ENCODE assay signal across 25 cellular contexts in genomic region chr17:38659415-38659814, GRCh38. TPM values are rescaled to one million over a fixed set of nuclear protein-coding genes. Genes with fewer than 3 reads are reported as not detected.
A peak's percentile ranks its signal among the peaks of the same experiment; 100 is the strongest.
DNase-seq lines count a peak whose midpoint lies in the region; ATAC-seq, FAIRE-seq and TF ChIP-seq lines count a peak whose summit lies in the region.
"Had no signal": no experiment of that assay in that cellular context is flagged by ENCODE, and none has a peak within 500 bp of the region (broad histone marks: within the 10 kb centered on the region; RNA-seq: fewer than 3 reads in every experiment).

No MANE protein-coding gene starts in this region.

- no peak for TF ChIP-seq RAD21 in HepG2 (CRISPR knock-in tag; IDR thresholded peaks at IDR 0.05)

- peak; percentile 63 for DNase-seq in HepG2 (ENCODE audit: low spot score)
- DNase-seq in substantia nigra (lab: John Stamatoyannopoulos, UW): no peak
- peak; percentile 2 to 6 for DNase-seq in aorta
- no peak for DNase-seq in A172 (ENCODE audit: low spot score)
- no peak for DNase-seq in Right ventricle myocardium inferior (ENCODE audit: missing footprints)
- no peak for DNase-seq in CD4-positive, alpha-beta memory T cell
- DNase-seq: 8988T; AML-193; CD4-positive, alpha-beta T cell; CD8-positive, alpha-beta memory T cell; COR-L47; DMS 273 treated with DMSO at 0.1 percent for 48 hours; DMS153; DMS53; EL had no signal

- TF ChIP-seq CTCF in HepG2 (CRISPR knock-in tag; IDR thresholded peaks at IDR 0.05): no peak

- CTCF ChIA-PET in HepG2 (lab: Yijun Ruan, JAX; ENCODE audit: low intra/inter-chr PET ratio, low total read pairs): interaction anchor here (2.8 kb wide), 1 partner anchor 53 kb away, joined by 9 read pairs; the partner anchor contains the start of gene SRCIN1
- CTCF ChIA-PET in CD4-positive, alpha-beta memory T cell (lab: Charles Lee; ENCODE audit: partially characterized antibody): interaction anchor here (1.9 kb wide), 1 partner anchor 101 kb away, joined by 5 read pairs; no protein-coding TSS in a partner anchor

- H3K27ac ChIP-seq in cingulate gyrus (ENCODE audit: low read depth, low read length) (peak overlapping the region; percentile 44), HepG2 (ENCODE audit: extremely low read length, insufficient read depth, low read length) (peak overlapping the region; percentile 98), substantia nigra (ENCODE audit: low read depth, low read length, poor library complexity, severe bottlenecking) (peak overlapping the region; percentile 95), aorta (ENCODE audit: low read depth in 1 of 2, low read length in 2 of 2) (no peak overlapping the region)
- no peak overlapping the region for H3K27ac ChIP-seq in CD4-positive, alpha-beta memory T cell (ENCODE audit: low read depth, low read length)
- H3K27ac ChIP-seq: A549; BLaER1 treated with 17β-estradiol and CSF1 and Interleukin-3, amounts not matched to agents 10 nM and 100 nM; C4-2B had no signal

- no peaks in the 10 kb centered on the region for H3K79me2 ChIP-seq in HepG2 (ENCODE audit: insufficient read depth, low read length)

- H3K9me3 ChIP-seq in HepG2 (ENCODE audit: low read length): no peaks in the 10 kb centered on the region
- no peaks in the 10 kb centered on the region for H3K9me3 ChIP-seq in aorta (ENCODE audit: control insufficient read depth, low read length)
- H3K9me3 ChIP-seq in CD4-positive, alpha-beta memory T cell (ENCODE audit: control insufficient read depth in 1 of 2, low read length in 2 of 2): no peaks in the 10 kb centered on the region
- H3K9me3 ChIP-seq: A549; BLaER1 treated with 17β-estradiol and CSF1 and Interleukin-3, amounts not matched to agents 10 nM and 100 nM had no signal

- WGBS in HepG2 (ENCODE audit: low lambda C conversion rate): 76% methylated on average over 7 of the region's 7 CpGs
- 76 to 89% methylated on average over 7 of the region's 7 CpGs for WGBS in aorta, 2 donors

- H3K4me3 ChIP-seq in HepG2 (replicated peaks in 1 of 3; ENCODE audit: insufficient read depth in 1 of 3, low read depth in 2 of 3, low read length in 3 of 3) (no peak overlapping the region), aorta (ENCODE audit: low read length in 2 of 2) (no peak overlapping the region)
- H3K4me3 ChIP-seq in CD4-positive, alpha-beta memory T cell (ENCODE audit: low read length in 2 of 2): no peak overlapping the region
- H3K4me3 ChIP-seq: A549; BLaER1 treated with 17β-estradiol and CSF1 and Interleukin-3, amounts not matched to agents 10 nM and 100 nM; GM12878 had no signal

- H3K4me1 Mint-ChIP-seq in CD4-positive, alpha-beta memory T cell: peaks cover 0 to 5% (median 3%) of the 10 kb centered on the region in 4 donors

- no peak overlapping the region for H3K27ac Mint-ChIP-seq in CD4-positive, alpha-beta memory T cell
- H3K27ac Mint-ChIP-seq: B cell; CD4-positive, alpha-beta T cell; CD8-positive, alpha-beta memory T cell had no signal

- peak overlapping the region; percentile 39 for H3K4me2 ChIP-seq in HepG2 (ENCODE audit: low read depth, low read length)
- H3K4me2 ChIP-seq: A549 had no signal

- TF ChIP-seq EP300 in HepG2 (IDR thresholded peaks at IDR 0.05; ENCODE audit: low read depth in 2 of 2, low read length in 2 of 2) (peak in 1 of 2 experiments; percentile 29; a peak in 1 of 4 replicates), HepG2 (CRISPR knock-in tag; IDR thresholded peaks at IDR 0.05; ENCODE audit: borderline replicate concordance) (peak; percentile 42; the same call in 1 of the 2 replicates)

- no peak overlapping the region for H3K4me3 Mint-ChIP-seq in CD4-positive, alpha-beta memory T cell
- H3K4me3 Mint-ChIP-seq: B cell; CD4-positive, alpha-beta T cell; CD8-positive, alpha-beta memory T cell had no signal

- FAIRE-seq in HepG2 (lab: Jason Lieb, UNC): no peak
- FAIRE-seq: A549, GM12878, GM12892, GM18507 had no signal

- no peaks in the 10 kb centered on the region for H3K36me3 Mint-ChIP-seq in CD4-positive, alpha-beta memory T cell
- H3K36me3 Mint-ChIP-seq: CD8-positive, alpha-beta memory T cell had no signal

- H2AFZ ChIP-seq in HepG2 (ENCODE audit: low read length): no peak overlapping the region

- no peaks in the 10 kb centered on the region for H3K9me3 Mint-ChIP-seq in CD4-positive, alpha-beta memory T cell
- H3K9me3 Mint-ChIP-seq: CD4-positive, alpha-beta T cell; CD8-positive, alpha-beta memory T cell had no signal

- H3K4me1 ChIP-seq in HepG2 (ENCODE audit: insufficient read depth, low read length) (peaks cover 88% of the 10 kb centered on the region), aorta (ENCODE audit: control insufficient read depth in 1 of 2, insufficient read depth in 2 of 2, low read length in 2 of 2) (no peaks in the 10 kb centered on the region)
- H3K4me1 ChIP-seq in CD4-positive, alpha-beta memory T cell (ENCODE audit: insufficient read depth, low read length): peaks cover 6% of the 10 kb centered on the region

- H3K27me3 ChIP-seq in HepG2 (ENCODE audit: control insufficient read depth in 1 of 2, insufficient read depth in 2 of 2, low read length in 2 of 2) (no peaks in the 10 kb centered on the region), aorta (ENCODE audit: control insufficient read depth in 1 of 2, insufficient read depth in 2 of 2, low read length in 1 of 2) (no peaks in the 10 kb centered on the region)
- peaks cover 7% of the 10 kb centered on the region for H3K27me3 ChIP-seq in CD4-positive, alpha-beta memory T cell (ENCODE audit: insufficient read depth, low read length)

- no peaks in the 10 kb centered on the region for H4K20me1 ChIP-seq in HepG2 (ENCODE audit: insufficient read depth, low read length)
- H4K20me1 ChIP-seq: BLaER1 treated with 17β-estradiol and CSF1 and Interleukin-3, amounts not matched to agents 10 nM and 100 nM had no signal

- no peaks in the 10 kb centered on the region for H3K36me3 ChIP-seq in HepG2 (replicated peaks in 1 of 2; ENCODE audit: control insufficient read depth in 1 of 2, insufficient read depth in 2 of 2, low read length in 2 of 2)
- H3K36me3 ChIP-seq in aorta (ENCODE audit: control insufficient read depth in 1 of 2, insufficient read depth in 2 of 2, low read length in 1 of 2): no peaks in the 10 kb centered on the region
- H3K36me3 ChIP-seq in CD4-positive, alpha-beta memory T cell (ENCODE audit: insufficient read depth, low read length): no peaks in the 10 kb centered on the region
- H3K36me3 ChIP-seq: BLaER1 treated with 17β-estradiol and CSF1 and Interleukin-3, amounts not matched to agents 10 nM and 100 nM had no signal

- intact Hi-C loops in HepG2 (cut with micrococcal nuclease; ENCODE audit: unreplicated experiment): no loop called here
- intact Hi-C loops in aorta (cut with DNase I): no loop called here
- intact Hi-C loops in Right ventricle myocardium inferior (cut with DNase I): no loop called here
- intact Hi-C loops in CD4-positive, alpha-beta memory T cell (cut with micrococcal nuclease): no loop called here

- TF ChIP-seq POLR2A in HepG2 (IDR thresholded peaks at IDR 0.05; ENCODE audit: insufficient read depth in 1 of 2, low read depth in 2 of 2, low read length in 2 of 2): no peak

- no TSS peak for BruUV-seq in HepG2 (replicated peaks; lab: Mats Ljungman, UMichigan)

- no peak for ATAC-seq in HepG2
- ATAC-seq in aorta (ENCODE audit: low FRiP score): no peak
- no peak for ATAC-seq in HG03045 (IDR thresholded peaks at IDR 0.05; ENCODE audit: unreplicated experiment)
- ATAC-seq in Right ventricle myocardium inferior: no peak
- ATAC-seq: A549, GM12878 had no signal

- H3K9ac ChIP-seq in HepG2 (ENCODE audit: insufficient read depth, low read depth, low read length): peak overlapping the region; percentile 87
- H3K9ac ChIP-seq: BLaER1 treated with 17β-estradiol and CSF1 and Interleukin-3, amounts not matched to agents 10 nM and 100 nM had no signal

- peaks cover 25 to 33% of the 10 kb centered on the region in 2 donors for H3K27me3 Mint-ChIP-seq in CD4-positive, alpha-beta memory T cell

- in situ Hi-C loops in HepG2 (cut with HindIII; ENCODE audit: extremely low pct_ligation_motif_present, low pct_unique_long_range_greater_than_20kb): loop anchor here (5.0 kb wide), 1 partner anchor 52 kb away; the partner anchor contains the start of gene SRCIN1

- POLR2A ChIA-PET in HepG2 (lab: Yijun Ruan, JAX): interaction anchor here (0.9 to 9.9 kb wide), 6 partner anchors 39 to 101 kb away, joined by 3 to 291 read pairs (median 10); partner anchors contain the start of gene SRCIN1
- POLR2A ChIA-PET in CD4-positive, alpha-beta memory T cell (lab: Charles Lee; ENCODE audit: partially characterized antibody): no interaction called here

RNA-seq across cellular contexts. Expression of gene EPOP, which starts 15.3 kb away (rescaled TPM):
- total RNA-seq in HepG2 (2016; rRNA removed; fragmentation: Illumina TruSeq; extraction: Trizol) (29.0 and 37.8 TPM in 2 replicates), aorta (1 to 10 TPM; 1.3 to 1.5 TPM), Right ventricle myocardium inferior (0.51 TPM)
- total RNA-seq in HepG2 (2016; cell fraction: cytosol; rRNA removed; fragmentation: Illumina TruSeq; extraction: Trizol; ENCODE audit: low read depth): 20.7 and 21.2 TPM in 2 replicates
- 22.9 and 36.8 TPM in 2 replicates for total RNA-seq in HepG2 (2016; cell fraction: insoluble cytoplasmic fraction; rRNA removed; fragmentation: Illumina TruSeq; extraction: Trizol)
- 65.8 and 69.1 TPM in 2 replicates for total RNA-seq in HepG2 (2016; cell fraction: membrane; rRNA removed; fragmentation: Illumina TruSeq; extraction: Trizol)
- 17.6 and 17.8 TPM in 2 replicates for total RNA-seq in HepG2 (2016; cell fraction: nucleus; rRNA removed; fragmentation: Illumina TruSeq; extraction: Trizol)
- polyA plus RNA-seq in HepG2 (2011; rRNA removed) (13.9 and 14.7 TPM in 2 replicates), aorta (under 1 TPM in 1 of 2 donors, not detected in 1; 0.64 TPM)
- polyA plus RNA-seq in HepG2 (2011; cell fraction: cytosol; rRNA removed): 14.1 and 17.0 TPM in 2 replicates
- polyA plus RNA-seq in HepG2 (2011; cell fraction: nucleus; rRNA removed): 10.9 and 12.1 TPM in 2 replicates
- polyA plus RNA-seq in HepG2 (2012): 17.9 and 19.9 TPM in 2 replicates
- polyA plus RNA-seq in HepG2 (2016; cell fraction: cytosol; fragmentation: Illumina TruSeq; extraction: Trizol; ENCODE audit: low read depth): 26.4 and 26.9 TPM in 2 replicates
- 46.7 and 55.1 TPM in 2 replicates for polyA plus RNA-seq in HepG2 (2016; cell fraction: insoluble cytoplasmic fraction; fragmentation: Illumina TruSeq; extraction: Trizol; ENCODE audit: low read depth)
- 71.4 and 76.4 TPM in 2 replicates for polyA plus RNA-seq in HepG2 (2016; cell fraction: membrane; fragmentation: Illumina TruSeq; extraction: Trizol; ENCODE audit: low read depth)
- 43.8 and 45.7 TPM in 2 replicates for polyA plus RNA-seq in HepG2 (2016; cell fraction: nucleus; fragmentation: Illumina TruSeq; extraction: Trizol; ENCODE audit: insufficient read depth, low read depth)
- polyA minus RNA-seq in HepG2 (2011; rRNA and poly(A)+ RNA removed; ENCODE audit: low replicate concordance): 4.2 and 17.4 TPM in 2 replicates
- polyA minus RNA-seq in HepG2 (2011; cell fraction: cytosol; rRNA and poly(A)+ RNA removed): 14.9 and 17.2 TPM in 2 replicates
- 5.9 and 6.3 TPM in 2 replicates for polyA minus RNA-seq in HepG2 (2011; cell fraction: nucleus; rRNA and poly(A)+ RNA removed)
- total RNA-seq in A172 (2014; rRNA removed; shearing (Covaris generic)): 3.0 and 3.7 TPM in 2 replicates
- under 1 TPM; 0.09 to 0.25 TPM for total RNA-seq in CD4-positive, alpha-beta memory T cell
- not detected for polyA plus RNA-seq in CD4-positive, alpha-beta memory T cell

RNA-seq across cellular contexts. Expression of gene MLLT6, which starts 45.7 kb away (rescaled TPM):
- total RNA-seq in HepG2 (2016; rRNA removed; fragmentation: Illumina TruSeq; extraction: Trizol): 27.6 and 50.7 TPM in 2 replicates
- total RNA-seq in HepG2 (2016; cell fraction: cytosol; rRNA removed; fragmentation: Illumina TruSeq; extraction: Trizol; ENCODE audit: low read depth): 41.1 and 41.6 TPM in 2 replicates
- total RNA-seq in HepG2 (2016; cell fraction: insoluble cytoplasmic fraction; rRNA removed; fragmentation: Illumina TruSeq; extraction: Trizol): 23.9 and 54.9 TPM in 2 replicates
- 44.6 and 48.3 TPM in 2 replicates for total RNA-seq in HepG2 (2016; cell fraction: membrane; rRNA removed; fragmentation: Illumina TruSeq; extraction: Trizol)
- 51.1 and 58.3 TPM in 2 replicates for total RNA-seq in HepG2 (2016; cell fraction: nucleus; rRNA removed; fragmentation: Illumina TruSeq; extraction: Trizol)
- polyA plus RNA-seq in HepG2 (2011; rRNA removed): 69.5 TPM in 2 replicates
- polyA plus RNA-seq in HepG2 (2011; cell fraction: cytosol; rRNA removed): 20.9 and 26.0 TPM in 2 replicates
- polyA plus RNA-seq in HepG2 (2011; cell fraction: nucleus; rRNA removed): 261 and 305 TPM in 2 replicates
- 56.0 and 70.4 TPM in 2 replicates for polyA plus RNA-seq in HepG2 (2012)
- 2.1 and 3.2 TPM in 2 replicates for polyA plus RNA-seq in HepG2 (2016; cell fraction: cytosol; fragmentation: Illumina TruSeq; extraction: Trizol; ENCODE audit: low read depth)
- polyA plus RNA-seq in HepG2 (2016; cell fraction: insoluble cytoplasmic fraction; fragmentation: Illumina TruSeq; extraction: Trizol; ENCODE audit: low read depth): 25.3 and 28.2 TPM in 2 replicates
- polyA plus RNA-seq in HepG2 (2016; cell fraction: membrane; fragmentation: Illumina TruSeq; extraction: Trizol; ENCODE audit: low read depth): 10.7 and 10.9 TPM in 2 replicates
- polyA plus RNA-seq in HepG2 (2016; cell fraction: nucleus; fragmentation: Illumina TruSeq; extraction: Trizol; ENCODE audit: insufficient read depth, low read depth): 142 and 147 TPM in 2 replicates
- 89.8 and 99.9 TPM in 2 replicates for polyA minus RNA-seq in HepG2 (2011; rRNA and poly(A)+ RNA removed; ENCODE audit: low replicate concordance)
- 29.2 and 32.2 TPM in 2 replicates for polyA minus RNA-seq in HepG2 (2011; cell fraction: cytosol; rRNA and poly(A)+ RNA removed)
- 156 and 194 TPM in 2 replicates for polyA minus RNA-seq in HepG2 (2011; cell fraction: nucleus; rRNA and poly(A)+ RNA removed)
- total RNA-seq in aorta: 100 to 1,000 TPM; 124 to 195 TPM
- polyA plus RNA-seq in aorta: 10 to 100 TPM; 28.7 to 70.1 TPM
- 17.4 and 21.4 TPM in 2 replicates for total RNA-seq in A172 (2014; rRNA removed; shearing (Covaris generic))
- 71.1 TPM for total RNA-seq in Right ventricle myocardium inferior
- total RNA-seq in CD4-positive, alpha-beta memory T cell: 100 to 1,000 TPM; 493 to 505 TPM
- 10 to 100 TPM in 1 of 2 donors, 1 to 10 TPM in 1; 3.0 to 14.1 TPM for polyA plus RNA-seq in CD4-positive, alpha-beta memory T cell

RNA-seq across cellular contexts. Expression of gene SRCIN1, which starts 53.7 kb away (rescaled TPM):
- 0.90 and 1.2 TPM in 2 replicates for total RNA-seq in HepG2 (2016; rRNA removed; fragmentation: Illumina TruSeq; extraction: Trizol)
- 0.26 and 0.30 TPM in 2 replicates for total RNA-seq in HepG2 (2016; cell fraction: cytosol; rRNA removed; fragmentation: Illumina TruSeq; extraction: Trizol; ENCODE audit: low read depth)
- 0.76 and 1.4 TPM in 2 replicates for total RNA-seq in HepG2 (2016; cell fraction: insoluble cytoplasmic fraction; rRNA removed; fragmentation: Illumina TruSeq; extraction: Trizol)
- total RNA-seq in HepG2 (2016; cell fraction: membrane; rRNA removed; fragmentation: Illumina TruSeq; extraction: Trizol): 0.43 and 1.00 TPM in 2 replicates
- 2.5 and 3.1 TPM in 2 replicates for total RNA-seq in HepG2 (2016; cell fraction: nucleus; rRNA removed; fragmentation: Illumina TruSeq; extraction: Trizol)
- polyA plus RNA-seq in HepG2 (2011; rRNA removed): 9.6 and 19.8 TPM in 2 replicates
- 2.9 and 4.8 TPM in 2 replicates for polyA plus RNA-seq in HepG2 (2011; cell fraction: cytosol; rRNA removed)
- 128 and 143 TPM in 2 replicates for polyA plus RNA-seq in HepG2 (2011; cell fraction: nucleus; rRNA removed)
- 9.9 and 11.0 TPM in 2 replicates for polyA plus RNA-seq in HepG2 (2012)
- polyA plus RNA-seq in HepG2 (2016; cell fraction: cytosol; fragmentation: Illumina TruSeq; extraction: Trizol; ENCODE audit: low read depth): 0.26 and 0.32 TPM in 2 replicates
- 1.0 and 2.4 TPM in 2 replicates for polyA plus RNA-seq in HepG2 (2016; cell fraction: insoluble cytoplasmic fraction; fragmentation: Illumina TruSeq; extraction: Trizol; ENCODE audit: low read depth)
- 0.64 and 0.68 TPM in 2 replicates for polyA plus RNA-seq in HepG2 (2016; cell fraction: membrane; fragmentation: Illumina TruSeq; extraction: Trizol; ENCODE audit: low read depth)
- polyA plus RNA-seq in HepG2 (2016; cell fraction: nucleus; fragmentation: Illumina TruSeq; extraction: Trizol; ENCODE audit: insufficient read depth, low read depth): 13.9 and 14.2 TPM in 2 replicates
- polyA minus RNA-seq in HepG2 (2011; rRNA and poly(A)+ RNA removed; ENCODE audit: low replicate concordance): 2.4 and 22.5 TPM in 2 replicates
- polyA minus RNA-seq in HepG2 (2011; cell fraction: cytosol; rRNA and poly(A)+ RNA removed): 5.7 and 10.1 TPM in 2 replicates
- polyA minus RNA-seq in HepG2 (2011; cell fraction: nucleus; rRNA and poly(A)+ RNA removed): 22.4 and 24.7 TPM in 2 replicates
- under 1 TPM; 0.84 to 0.99 TPM for total RNA-seq in aorta
- under 1 TPM; 0.38 to 0.41 TPM for polyA plus RNA-seq in aorta
- total RNA-seq in A172 (2014; rRNA removed; shearing (Covaris generic)): 0.19 and 0.26 TPM in 2 replicates
- 1.4 TPM for total RNA-seq in Right ventricle myocardium inferior
- total RNA-seq in CD4-positive, alpha-beta memory T cell: under 1 TPM; 0.28 to 0.79 TPM
- not detected for polyA plus RNA-seq in CD4-positive, alpha-beta memory T cell
- polyA plus RNA-seq: BJ; CD8-positive, alpha-beta memory T cell had no signal

Comparison
In these comparisons a context has a peak if more than half of its experiments do, and no peak if none do; other contexts are left out.
1. H3K27ac ChIP-seq: peak in cingulate gyrus (single experiment), HepG2 (single experiment) and substantia nigra (single experiment); none in aorta (0 of 2) and CD4-positive, alpha-beta memory T cell (single experiment).
2. DNase-seq: peak in HepG2 (single experiment) and aorta (2 of 2); none in substantia nigra (0 of 49), A172 (single experiment), Right ventricle myocardium inferior (single experiment) and CD4-positive, alpha-beta memory T cell (0 of 5).